ENCODE assay signal across 15 cellular contexts in the genomic region with DNA sequence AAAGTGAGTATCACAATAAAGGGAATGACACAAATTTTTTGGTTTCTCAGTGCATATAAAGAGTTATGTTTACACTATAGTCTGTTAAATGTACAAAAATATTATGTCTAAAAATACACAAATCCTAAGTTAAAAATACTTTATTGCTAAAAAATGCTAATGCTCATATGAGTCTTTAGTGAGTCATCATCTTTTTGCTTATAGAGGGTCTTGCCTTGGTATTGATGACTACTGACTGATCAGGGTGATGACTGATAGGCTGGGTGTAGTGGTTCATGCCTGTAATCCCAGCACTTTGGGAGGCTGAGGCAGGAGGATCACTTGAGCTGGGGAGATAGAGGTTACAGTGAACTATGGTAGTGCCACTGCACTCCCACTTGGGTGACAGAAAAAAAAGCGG. TPM values are rescaled to one million over a fixed set of nuclear protein-coding genes. Genes with fewer than 3 reads are reported as not detected.
DNase-seq lines count a peak whose midpoint lies in the region; ATAC-seq and TF ChIP-seq lines count a peak whose summit lies in the region.
"Had no signal": no experiment of that assay in that cellular context is flagged by ENCODE, and none has a peak within 500 bp of the region (broad histone marks: within the 10 kb centered on the region; RNA-seq: fewer than 3 reads in every experiment).

No MANE protein-coding gene starts in this region.

- no peak for TF ChIP-seq CTCF in osteoblast (IDR thresholded peaks at IDR 0.05; ENCODE audit: extremely low read depth, low read depth, low read length)

- H3K4me1 ChIP-seq in osteoblast (ENCODE audit: insufficient read depth, low read length), result peaks cover 22% of the 10 kb centered on the region
- H3K4me1 ChIP-seq: A549 had no signal

- ATAC-seq in GM21737 (IDR thresholded peaks at IDR 0.05; ENCODE audit: unreplicated experiment), result no peak
- ATAC-seq: A549 had no signal

- H3K27ac ChIP-seq in osteoblast (ENCODE audit: low read depth, low read length), result peak overlapping the region; percentile 84
- H3K27ac ChIP-seq: A549, C4-2B, HL-60 had no signal

- H3K36me3 ChIP-seq in osteoblast (ENCODE audit: insufficient read depth, low read length), result peaks cover 3% of the 10 kb centered on the region

- no peak overlapping the region for H3K4me3 ChIP-seq in osteoblast (ENCODE audit: insufficient read depth, low read length)
- H3K4me3 ChIP-seq: A549 had no signal

- no peaks in the 10 kb centered on the region for H3K79me2 ChIP-seq in osteoblast (ENCODE audit: insufficient read depth, low read length)

- H3K27me3 ChIP-seq in osteoblast (ENCODE audit: insufficient read depth, low read length), result no peaks in the 10 kb centered on the region
- H3K27me3 ChIP-seq: BE2C had no signal

- H4K20me1 ChIP-seq in osteoblast (ENCODE audit: insufficient read depth, low read length), result no peaks in the 10 kb centered on the region

- H3K9me3 ChIP-seq in osteoblast (ENCODE audit: low read depth, low read length), result no peaks in the 10 kb centered on the region
- H3K9me3 ChIP-seq: A549, BE2C had no signal

- peak overlapping the region; percentile 60 for H3K4me2 ChIP-seq in osteoblast (ENCODE audit: insufficient read depth, low read length)
- H3K4me2 ChIP-seq: A549 had no signal

- no peak overlapping the region for H2AFZ ChIP-seq in osteoblast (ENCODE audit: low read length)

- peak; percentile 16 for DNase-seq in EH (ENCODE audit: low read depth)
- peak; percentile 80 for DNase-seq in ELR (ENCODE audit: low read depth)
- peak; percentile 6 for DNase-seq in LHCN-M2 (ENCODE audit: low read depth)
- no peak for DNase-seq in osteoblast (ENCODE audit: insufficient read length, low spot score, missing footprints)
- DNase-seq in DMS153 treated with DMSO at 0.1 percent for 48 hours (lab: John Stamatoyannopoulos, UW; ENCODE audit: unreplicated experiment), result no peak
- DNase-seq: BE2C; CD4-positive, alpha-beta memory T cell; DMS53; GOT3; H9; KBM-7 had no signal

RNA-seq across cellular contexts. Expression of a gene that starts 12.9 kb away (rescaled TPM):
- 78.2 and 82.9 TPM in 2 replicates for total RNA-seq in LHCN-M2 (2014; rRNA removed)
- polyA plus RNA-seq in LHCN-M2 (2012), result 10.8 TPM
- total RNA-seq in osteoblast, result 1.8 and 3.2 TPM in 2 replicates

Comparison
In these comparisons a context has a peak if more than half of its experiments do, and no peak if none do; other contexts are left out.
1. DNase-seq: peak in EH (single experiment), ELR (single experiment) and LHCN-M2 (single experiment); none in osteoblast (single experiment) and DMS153 treated with DMSO at 0.1 percent for 48 hours (single experiment).
2. RNA of a gene that starts 12.9 kb away (total RNA-seq): 78.2 to 82.9 TPM in LHCN-M2; 1.8 to 3.2 TPM in osteoblast; every median in the first group is over 10 times any median in the second.